In genomic region chr19:57583104-57583520, GRCh38 we compare ENCODE assay signal across 11 cellular contexts. TPM values are rescaled to one million over a fixed set of nuclear protein-coding genes. Genes with fewer than 3 reads are reported as not detected.
DNase-seq lines count a peak whose midpoint lies in the region; ATAC-seq and TF ChIP-seq lines count a peak whose summit lies in the region.
"Had no signal": no experiment of that assay in that cellular context is flagged by ENCODE, and none has a peak within 500 bp of the region (broad histone marks: within the 10 kb centered on the region; RNA-seq: fewer than 3 reads in every experiment).

No MANE protein-coding gene starts in this region.

- H3K4me3 Mint-ChIP-seq in activated CD8-positive, alpha-beta T cell treated with anti-CD3 and anti-CD28 coated beads, Interleukin-2, amount 10 ng/mL, durations not matched to agents 7 days and 5 days, result no peak overlapping the region
- no peak overlapping the region for H3K4me3 Mint-ChIP-seq in activated CD8-positive, alpha-beta T cell treated with anti-CD3 and anti-CD28 coated beads for 36 hours
- H3K4me3 Mint-ChIP-seq in mesothelial cell of epicardium, result peak overlapping the region; percentile 81

- peaks cover 75% of the 10 kb centered on the region for H3K36me3 Mint-ChIP-seq in activated CD8-positive, alpha-beta T cell treated with anti-CD3 and anti-CD28 coated beads, Interleukin-2, amount 10 ng/mL, durations not matched to agents 7 days and 5 days (ENCODE audit: low read depth)
- peaks cover 55% of the 10 kb centered on the region for H3K36me3 Mint-ChIP-seq in activated CD8-positive, alpha-beta T cell treated with anti-CD3 and anti-CD28 coated beads for 36 hours (ENCODE audit: low read depth)
- H3K36me3 Mint-ChIP-seq in mesothelial cell of epicardium, result peaks cover 47% of the 10 kb centered on the region

- H3K9me3 Mint-ChIP-seq in activated CD8-positive, alpha-beta T cell treated with anti-CD3 and anti-CD28 coated beads, Interleukin-2, amount 10 ng/mL, durations not matched to agents 7 days and 5 days (ENCODE audit: insufficient read depth), result peaks cover 45% of the 10 kb centered on the region
- H3K9me3 Mint-ChIP-seq in activated CD8-positive, alpha-beta T cell treated with anti-CD3 and anti-CD28 coated beads for 36 hours, result peaks cover 52% of the 10 kb centered on the region
- peaks cover 50% of the 10 kb centered on the region for H3K9me3 Mint-ChIP-seq in mesothelial cell of epicardium

- H3K27me3 ChIP-seq in colonic mucosa, result no peaks in the 10 kb centered on the region
- H3K27me3 ChIP-seq: foreskin keratinocyte, pancreas had no signal

- intact Hi-C loops in activated CD8-positive, alpha-beta T cell treated with anti-CD3 and anti-CD28 coated beads for 36 hours (cut with micrococcal nuclease), result no loop called here
- intact Hi-C loops in colonic mucosa (cut with DNase I), result no loop called here

- peak overlapping the region; percentile 45 for H3K4me3 ChIP-seq in colonic mucosa

- TF ChIP-seq CTCF in activated CD8-positive, alpha-beta T cell treated with anti-CD3 and anti-CD28 coated beads for 36 hours (IDR thresholded peaks at IDR 0.05), result no peak
- TF ChIP-seq CTCF in colonic mucosa (IDR thresholded peaks at IDR 0.05) (no peak), mesothelial cell of epicardium (IDR thresholded peaks at IDR 0.05; ENCODE audit: unreplicated experiment) (no peak)

- DNase-seq in activated CD8-positive, alpha-beta T cell treated with anti-CD3 and anti-CD28 coated beads, Interleukin-2, amount 10 ng/mL, durations not matched to agents 7 days and 5 days, result no peak
- DNase-seq in activated CD8-positive, alpha-beta T cell treated with anti-CD3 and anti-CD28 coated beads for 36 hours, result no peak
- DNase-seq in colonic mucosa (no peak), mesothelial cell of epicardium (ENCODE audit: low spot score in 2 of 2, unreplicated experiment in 2 of 2) (no peak), DMS114 treated with DMSO at 0.1 percent for 48 hours (lab: John Stamatoyannopoulos, UW; ENCODE audit: unreplicated experiment) (no peak), GDM1 (lab: John Stamatoyannopoulos, UW) (no peak)

- ATAC-seq in activated CD8-positive, alpha-beta T cell treated with anti-CD3 and anti-CD28 coated beads, Interleukin-2, amount 10 ng/mL, durations not matched to agents 7 days and 5 days, result no peak
- no peak for ATAC-seq in activated CD8-positive, alpha-beta T cell treated with anti-CD3 and anti-CD28 coated beads for 36 hours
- ATAC-seq in HG03095 (IDR thresholded peaks at IDR 0.05; ENCODE audit: unreplicated experiment), result no peak

- H3K27ac Mint-ChIP-seq in activated CD8-positive, alpha-beta T cell treated with anti-CD3 and anti-CD28 coated beads, Interleukin-2, amount 10 ng/mL, durations not matched to agents 7 days and 5 days, result peak overlapping the region; percentile 90
- H3K27ac Mint-ChIP-seq in activated CD8-positive, alpha-beta T cell treated with anti-CD3 and anti-CD28 coated beads for 36 hours, result no peak overlapping the region
- H3K27ac Mint-ChIP-seq in mesothelial cell of epicardium, result no peak overlapping the region

- H3K27ac ChIP-seq in colonic mucosa (no peak overlapping the region), temporal lobe (ENCODE audit: low read depth, low read length) (peak overlapping the region; percentile 30)
- H3K27ac ChIP-seq: foreskin keratinocyte, pancreas had no signal

- H3K4me1 Mint-ChIP-seq in activated CD8-positive, alpha-beta T cell treated with anti-CD3 and anti-CD28 coated beads, Interleukin-2, amount 10 ng/mL, durations not matched to agents 7 days and 5 days (ENCODE audit: low read depth), result peaks cover 28% of the 10 kb centered on the region
- H3K4me1 Mint-ChIP-seq in activated CD8-positive, alpha-beta T cell treated with anti-CD3 and anti-CD28 coated beads for 36 hours (ENCODE audit: low read depth), result peaks cover 19% of the 10 kb centered on the region
- peaks cover 18% of the 10 kb centered on the region for H3K4me1 Mint-ChIP-seq in mesothelial cell of epicardium

- POLR2A ChIA-PET in activated CD8-positive, alpha-beta T cell treated with anti-CD3 and anti-CD28 coated beads, Interleukin-2, amount 10 ng/mL, durations not matched to agents 7 days and 5 days (lab: Charles Lee), result interaction anchor here (0.6 kb wide), 1 partner anchor 98 kb away, joined by 3 read pairs; no protein-coding TSS in a partner anchor
- POLR2A ChIA-PET in activated CD8-positive, alpha-beta T cell treated with anti-CD3 and anti-CD28 coated beads for 36 hours (lab: Charles Lee), result interaction anchor here (0.6 to 1.4 kb wide), 2 partner anchors 16 to 106 kb away, joined by 4 to 7 read pairs; partner anchors contain the start of gene ZNF530

- no peaks in the 10 kb centered on the region for H3K4me1 ChIP-seq in colonic mucosa
- H3K4me1 ChIP-seq: foreskin keratinocyte had no signal

- no peaks in the 10 kb centered on the region for H3K36me3 ChIP-seq in colonic mucosa
- H3K36me3 ChIP-seq: pancreas had no signal

- H3K27me3 Mint-ChIP-seq in activated CD8-positive, alpha-beta T cell treated with anti-CD3 and anti-CD28 coated beads, Interleukin-2, amount 10 ng/mL, durations not matched to agents 7 days and 5 days (ENCODE audit: low read depth), result no peaks in the 10 kb centered on the region
- no peaks in the 10 kb centered on the region for H3K27me3 Mint-ChIP-seq in activated CD8-positive, alpha-beta T cell treated with anti-CD3 and anti-CD28 coated beads for 36 hours
- H3K27me3 Mint-ChIP-seq in mesothelial cell of epicardium (ENCODE audit: low read depth), result no peaks in the 10 kb centered on the region

- H3K9me3 ChIP-seq in colonic mucosa, result no peaks in the 10 kb centered on the region
- H3K9me3 ChIP-seq: pancreas had no signal

- no peak overlapping the region for H3K9ac ChIP-seq in colonic mucosa (ENCODE audit: low read depth in 2 of 2, low read length in 2 of 2)

- CTCF ChIA-PET in activated CD8-positive, alpha-beta T cell treated with anti-CD3 and anti-CD28 coated beads, Interleukin-2, amount 10 ng/mL, durations not matched to agents 7 days and 5 days (lab: Charles Lee), result no interaction called here
- CTCF ChIA-PET in activated CD8-positive, alpha-beta T cell treated with anti-CD3 and anti-CD28 coated beads for 36 hours (lab: Charles Lee), result no interaction called here

RNA-seq across cellular contexts. Expression of gene ZIK1, which starts 0.8 kb away (rescaled TPM):
- total RNA-seq in activated CD8-positive, alpha-beta T cell treated with anti-CD3 and anti-CD28 coated beads, Interleukin-2, amount 10 ng/mL, durations not matched to agents 7 days and 5 days, result 10 to 100 TPM; 12.1 to 12.4 TPM
- 1 to 10 TPM; 6.1 to 6.5 TPM for total RNA-seq in activated CD8-positive, alpha-beta T cell treated with anti-CD3 and anti-CD28 coated beads for 36 hours
- total RNA-seq in colonic mucosa (1 to 10 TPM; 1.3 to 1.8 TPM), mesothelial cell of epicardium (15.4 to 17.1 TPM (median 16.7 TPM) in 3 replicates), temporal lobe (22.1 TPM)
- total RNA-seq: NCI-H460 had no signal

RNA-seq across cellular contexts. Expression of gene ZNF416, which starts 4.4 kb away (rescaled TPM):
- 1 to 10 TPM; 5.4 to 5.5 TPM for total RNA-seq in activated CD8-positive, alpha-beta T cell treated with anti-CD3 and anti-CD28 coated beads, Interleukin-2, amount 10 ng/mL, durations not matched to agents 7 days and 5 days
- 1 to 10 TPM; 2.5 to 3.2 TPM for total RNA-seq in activated CD8-positive, alpha-beta T cell treated with anti-CD3 and anti-CD28 coated beads for 36 hours
- total RNA-seq in colonic mucosa (1 to 10 TPM; 2.2 to 3.5 TPM), mesothelial cell of epicardium (9.4 to 10.0 TPM (median 9.5 TPM) in 3 replicates), temporal lobe (7.4 TPM)

RNA-seq across cellular contexts. Expression of gene ZNF530, which starts 16.6 kb away (rescaled TPM):
- 10 to 100 TPM; 10.7 to 10.8 TPM for total RNA-seq in activated CD8-positive, alpha-beta T cell treated with anti-CD3 and anti-CD28 coated beads, Interleukin-2, amount 10 ng/mL, durations not matched to agents 7 days and 5 days
- 1 to 10 TPM; 6.8 to 7.4 TPM for total RNA-seq in activated CD8-positive, alpha-beta T cell treated with anti-CD3 and anti-CD28 coated beads for 36 hours
- 1 to 10 TPM; 1.2 to 4.1 TPM for total RNA-seq in colonic mucosa
- total RNA-seq in mesothelial cell of epicardium, result 4.8 to 6.1 TPM (median 6.0 TPM) in 3 replicates
- total RNA-seq in temporal lobe, result 3.9 TPM

RNA-seq across cellular contexts. Expression of gene ZNF550, which starts 23.4 kb away (rescaled TPM):
- 10 to 100 TPM; 12.6 to 13.7 TPM for total RNA-seq in activated CD8-positive, alpha-beta T cell treated with anti-CD3 and anti-CD28 coated beads, Interleukin-2, amount 10 ng/mL, durations not matched to agents 7 days and 5 days
- 10 to 100 TPM; 10.3 to 13.5 TPM for total RNA-seq in activated CD8-positive, alpha-beta T cell treated with anti-CD3 and anti-CD28 coated beads for 36 hours
- 1 to 10 TPM; 4.0 to 5.1 TPM for total RNA-seq in colonic mucosa
- total RNA-seq in mesothelial cell of epicardium, result 10.3 to 13.3 TPM (median 11.3 TPM) in 3 replicates
- total RNA-seq in temporal lobe, result 10.1 TPM

RNA-seq across cellular contexts. Expression of gene ZNF134, which starts 30.9 kb away (rescaled TPM):
- total RNA-seq in activated CD8-positive, alpha-beta T cell treated with anti-CD3 and anti-CD28 coated beads, Interleukin-2, amount 10 ng/mL, durations not matched to agents 7 days and 5 days, result 10 to 100 TPM; 17.1 to 17.8 TPM
- total RNA-seq in activated CD8-positive, alpha-beta T cell treated with anti-CD3 and anti-CD28 coated beads for 36 hours, result 10 to 100 TPM; 10.4 to 13.0 TPM
- 1 to 10 TPM; 5.8 to 7.7 TPM for total RNA-seq in colonic mucosa
- 33.5 to 40.5 TPM (median 40.4 TPM) in 3 replicates for total RNA-seq in mesothelial cell of epicardium
- total RNA-seq in temporal lobe, result 28.0 TPM
